ENCODE assay signal across 13 cellular contexts in the genomic region with DNA sequence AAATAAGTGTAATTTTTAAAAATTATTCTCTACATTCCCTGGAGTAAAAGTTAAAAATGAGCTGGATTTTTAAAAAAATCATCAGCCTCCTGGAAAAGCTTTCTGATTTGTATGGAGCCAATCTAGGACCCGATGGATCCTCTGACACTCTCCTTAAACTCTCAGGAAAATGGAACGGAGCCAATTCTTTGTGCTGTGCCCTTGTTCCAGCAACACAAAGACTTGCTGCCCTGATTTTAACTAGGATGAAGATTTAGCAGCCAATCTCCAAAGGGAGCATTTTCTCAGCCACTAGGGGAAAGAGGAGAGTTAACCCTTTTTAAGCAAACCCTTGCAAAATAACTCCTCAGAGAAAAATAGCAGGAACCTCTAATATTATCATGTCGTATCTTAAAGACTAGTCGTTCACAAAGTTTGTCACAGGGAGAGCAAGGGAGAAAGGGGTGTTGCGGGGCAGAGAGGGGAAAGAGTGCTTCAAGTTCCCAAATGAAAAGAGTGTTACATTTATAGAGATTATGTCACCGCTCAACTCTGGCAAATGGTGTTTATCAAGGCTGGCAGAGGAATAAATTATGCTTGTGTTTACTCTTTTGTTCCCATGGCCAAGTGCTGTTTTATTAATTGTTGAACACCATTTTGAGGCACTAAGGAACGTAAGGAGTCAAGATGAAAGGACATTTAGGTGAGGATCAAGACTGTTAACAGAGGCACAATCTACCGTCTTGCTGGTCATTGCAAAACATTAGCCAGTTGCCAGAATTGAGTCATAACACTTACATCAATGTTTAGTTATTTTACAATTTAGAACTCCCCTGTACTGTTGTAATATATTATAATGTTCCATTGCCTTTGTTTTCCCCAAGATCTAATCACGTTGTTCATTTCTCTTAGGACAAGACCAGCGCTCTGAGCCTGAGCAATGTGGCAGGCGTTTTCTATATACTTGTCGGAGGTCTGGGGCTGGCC.
DNase-seq lines count a peak whose midpoint lies in the region; ATAC-seq and TF ChIP-seq lines count a peak whose summit lies in the region.
"Had no signal": no experiment of that assay in that cellular context is flagged by ENCODE, and none has a peak within 500 bp of the region (broad histone marks: within the 10 kb centered on the region; RNA-seq: fewer than 3 reads in every experiment).

No MANE protein-coding gene starts in this region.

- no peaks in the 10 kb centered on the region for H4K20me1 ChIP-seq in osteoblast (ENCODE audit: insufficient read depth, low read length)

- peak; percentile 27 for TF ChIP-seq CTCF in AG10803 (conservative IDR thresholded peaks at IDR 0.05; ENCODE audit: low read length)
- TF ChIP-seq CTCF in fibroblast of pulmonary artery (IDR thresholded peaks at IDR 0.05; ENCODE audit: low read length, missing control alignments), result no peak
- no peak for TF ChIP-seq CTCF in osteoblast (IDR thresholded peaks at IDR 0.05; ENCODE audit: extremely low read depth, low read depth, low read length)
- no peak for TF ChIP-seq CTCF in natural killer cell (IDR thresholded peaks at IDR 0.05)

- intact Hi-C loops in natural killer cell (cut with micrococcal nuclease), result no loop called here

- H3K27me3 Mint-ChIP-seq in natural killer cell (ENCODE audit: low read depth in 2 of 2), result peaks cover 0 to 9% of the 10 kb centered on the region in 2 donors
- H3K27me3 Mint-ChIP-seq: activated naive CD8-positive, alpha-beta T cell; CD4-positive, alpha-beta T cell; naive B cell had no signal

- no peak overlapping the region for H3K27ac Mint-ChIP-seq in natural killer cell
- H3K27ac Mint-ChIP-seq: activated naive CD8-positive, alpha-beta T cell; CD4-positive, alpha-beta T cell; naive B cell had no signal

- no peak overlapping the region for H2AFZ ChIP-seq in osteoblast (ENCODE audit: low read length)

- no peak overlapping the region for H3K4me3 Mint-ChIP-seq in natural killer cell
- H3K4me3 Mint-ChIP-seq: activated naive CD8-positive, alpha-beta T cell; CD4-positive, alpha-beta T cell; naive B cell had no signal

- H3K4me3 ChIP-seq in AG10803 (ENCODE audit: low read length) (no peak overlapping the region), fibroblast of pulmonary artery (replicated peaks; ENCODE audit: low read depth, low read length) (no peak overlapping the region), osteoblast (ENCODE audit: insufficient read depth, low read length) (no peak overlapping the region)
- H3K4me3 ChIP-seq: MG63 had no signal

- H3K4me1 Mint-ChIP-seq in natural killer cell, result no peaks in the 10 kb centered on the region
- H3K4me1 Mint-ChIP-seq: naive B cell had no signal

- H3K9me3 ChIP-seq in osteoblast (ENCODE audit: low read depth, low read length), result no peaks in the 10 kb centered on the region
- H3K9me3 ChIP-seq: MG63 had no signal

- H3K36me3 ChIP-seq in osteoblast (ENCODE audit: insufficient read depth, low read length), result no peaks in the 10 kb centered on the region
- H3K36me3 ChIP-seq: MG63 had no signal

- DNase-seq in AG10803 (ENCODE audit: low read depth) (peak; percentile 66), NCI-H69 (lab: John Stamatoyannopoulos, UW) (peak; percentile 21), fibroblast of pulmonary artery (ENCODE audit: low read depth) (peak; percentile 58), osteoblast (ENCODE audit: insufficient read length, low spot score, missing footprints) (no peak), AML-193 (lab: John Stamatoyannopoulos, UW) (no peak), natural killer cell (no peak)
- no peak for DNase-seq in activated CD8-positive, alpha-beta memory T cell treated with anti-CD3 and anti-CD28 coated beads, Interleukin-2, amount 50 U/mL, for 48 hours
- DNase-seq: CD4-positive, alpha-beta T cell; MG63; naive B cell; T1000 had no signal

- H3K27me3 ChIP-seq in osteoblast (ENCODE audit: insufficient read depth, low read length), result no peaks in the 10 kb centered on the region
- H3K27me3 ChIP-seq: MG63 had no signal

- H3K4me2 ChIP-seq in osteoblast (ENCODE audit: insufficient read depth, low read length), result peak overlapping the region; percentile 5

- no peaks in the 10 kb centered on the region for H3K79me2 ChIP-seq in osteoblast (ENCODE audit: insufficient read depth, low read length)

- no peaks in the 10 kb centered on the region for H3K9me3 Mint-ChIP-seq in natural killer cell
- H3K9me3 Mint-ChIP-seq: CD4-positive, alpha-beta T cell had no signal

- no peaks in the 10 kb centered on the region for H3K4me1 ChIP-seq in osteoblast (ENCODE audit: insufficient read depth, low read length)

- no peak overlapping the region for H3K27ac ChIP-seq in osteoblast (ENCODE audit: low read depth, low read length)

- H3K36me3 Mint-ChIP-seq in natural killer cell, result no peaks in the 10 kb centered on the region
- H3K36me3 Mint-ChIP-seq: activated naive CD8-positive, alpha-beta T cell; naive B cell had no signal

- no peak for ATAC-seq in GM21576 (IDR thresholded peaks at IDR 0.05; ENCODE audit: unreplicated experiment)
- no peak for ATAC-seq in natural killer cell

Comparison
In these comparisons a context has a peak if more than half of its experiments do, and no peak if none do; other contexts are left out.
1. DNase-seq: peak in AG10803 (single experiment), NCI-H69 (single experiment) and fibroblast of pulmonary artery (single experiment); none in osteoblast (single experiment), AML-193 (0 of 2), activated CD8-positive, alpha-beta memory T cell treated with anti-CD3 and anti-CD28 coated beads, Interleukin-2, amount 50 U/mL, for 48 hours (single experiment) and natural killer cell (single experiment).